ENCODE assay signal across 26 cellular contexts in genomic region chr21:29406385-29406784, GRCh38.
"Had no signal": no experiment of that assay in that cellular context is flagged by ENCODE, and none has a peak within 500 bp of the region (broad histone marks: within the 10 kb centered on the region; RNA-seq: fewer than 3 reads in every experiment).

No MANE protein-coding gene starts in this region.

- H3K4me3 ChIP-seq: colonic mucosa, esophagus muscularis mucosa, left lung, prostate gland, skin epidermis, spleen, thoracic aorta, tibial nerve, upper lobe of left lung had no signal

- H3K27ac ChIP-seq: colonic mucosa, esophagus muscularis mucosa, left lung, prostate gland, skin epidermis, spleen, thoracic aorta, tibial nerve, upper lobe of left lung had no signal

- H3K27me3 ChIP-seq: colonic mucosa, esophagus muscularis mucosa, left lung, spleen, tibial nerve, upper lobe of left lung had no signal

- DNase-seq: colonic mucosa; effector CD8-positive, alpha-beta T cell; endodermal cell; left cardiac atrium; left lung; mesenchymal stem cell; naive thymus-derived CD4-positive, alpha-beta T cell; nucleus accumbens; right cardiac atrium; spleen; stimulated activated CD4-positive, alpha-beta T cell treated with anti-CD3 and anti-CD28 coated beads, Interleukin-4, amount 100 ng/mL, for 4 hours; stimulated activated naive B cell treated with anti-CD40 and anti-IgM and Interleukin-4, amounts not matched to agents 10 μg/mL and 1 μg/mL and 100 μg/mL, for 72 hours; upper lobe of left lung had no signal

- H3K36me3 ChIP-seq: colonic mucosa, esophagus muscularis mucosa, prostate gland, thoracic aorta, tibial nerve, upper lobe of left lung had no signal

- H3K4me3 Mint-ChIP-seq: dendritic cell treated with granulocyte-macrophage colony-stimulating factor and Interleukin-4, amounts not matched to agents 40 ng/mL and 50 ng/mL, for 4 days; endodermal cell; mesothelial cell of epicardium; naive thymus-derived CD4-positive, alpha-beta T cell; nephron; stimulated activated naive B cell treated with anti-CD40 and anti-IgM and Interleukin-4, amounts not matched to agents 10 μg/mL and 1 μg/mL and 100 μg/mL, for 72 hours; stimulated activated naive CD8-positive, alpha-beta T cell treated with anti-CD3 and anti-CD28 coated beads, Interleukin-15, Interleukin-2, amounts not matched to agents 100 ng/mL and 50 ng/mL, for 24 hours had no signal

- FAIRE-seq: endothelial cell of umbilical vein, frontal cortex, islet of Langerhans, urothelium cell line had no signal

- H3K27ac Mint-ChIP-seq: dendritic cell treated with granulocyte-macrophage colony-stimulating factor and Interleukin-4, amounts not matched to agents 40 ng/mL and 50 ng/mL, for 4 days; endodermal cell; mesothelial cell of epicardium; naive thymus-derived CD4-positive, alpha-beta T cell; nephron; stimulated activated naive B cell treated with anti-CD40 and anti-IgM and Interleukin-4, amounts not matched to agents 10 μg/mL and 1 μg/mL and 100 μg/mL, for 72 hours; stimulated activated naive CD8-positive, alpha-beta T cell treated with anti-CD3 and anti-CD28 coated beads, Interleukin-15, Interleukin-2, amounts not matched to agents 100 ng/mL and 50 ng/mL, for 24 hours had no signal

- H3K4me1 ChIP-seq: colonic mucosa, esophagus muscularis mucosa, prostate gland, tibial nerve, upper lobe of left lung had no signal

- H3K27me3 Mint-ChIP-seq: dendritic cell treated with granulocyte-macrophage colony-stimulating factor and Interleukin-4, amounts not matched to agents 40 ng/mL and 50 ng/mL, for 4 days; naive thymus-derived CD4-positive, alpha-beta T cell; stimulated activated naive B cell treated with anti-CD40 and anti-IgM and Interleukin-4, amounts not matched to agents 10 μg/mL and 1 μg/mL and 100 μg/mL, for 72 hours; stimulated activated naive CD8-positive, alpha-beta T cell treated with anti-CD3 and anti-CD28 coated beads, Interleukin-15, Interleukin-2, amounts not matched to agents 100 ng/mL and 50 ng/mL, for 24 hours had no signal

- H3K9me3 Mint-ChIP-seq: stimulated activated naive CD8-positive, alpha-beta T cell treated with anti-CD3 and anti-CD28 coated beads, Interleukin-15, Interleukin-2, amounts not matched to agents 100 ng/mL and 50 ng/mL, for 24 hours had no signal

- H3K9me3 ChIP-seq: colonic mucosa, esophagus muscularis mucosa, left lung, prostate gland, thoracic aorta, upper lobe of left lung had no signal

- H3K4me1 Mint-ChIP-seq: endodermal cell had no signal

- ATAC-seq: left cardiac atrium; left lung; naive thymus-derived CD4-positive, alpha-beta T cell; right cardiac atrium; stimulated activated naive B cell treated with anti-CD40 and anti-IgM and Interleukin-4, amounts not matched to agents 10 μg/mL and 1 μg/mL and 100 μg/mL, for 72 hours had no signal
